In the genomic region with DNA sequence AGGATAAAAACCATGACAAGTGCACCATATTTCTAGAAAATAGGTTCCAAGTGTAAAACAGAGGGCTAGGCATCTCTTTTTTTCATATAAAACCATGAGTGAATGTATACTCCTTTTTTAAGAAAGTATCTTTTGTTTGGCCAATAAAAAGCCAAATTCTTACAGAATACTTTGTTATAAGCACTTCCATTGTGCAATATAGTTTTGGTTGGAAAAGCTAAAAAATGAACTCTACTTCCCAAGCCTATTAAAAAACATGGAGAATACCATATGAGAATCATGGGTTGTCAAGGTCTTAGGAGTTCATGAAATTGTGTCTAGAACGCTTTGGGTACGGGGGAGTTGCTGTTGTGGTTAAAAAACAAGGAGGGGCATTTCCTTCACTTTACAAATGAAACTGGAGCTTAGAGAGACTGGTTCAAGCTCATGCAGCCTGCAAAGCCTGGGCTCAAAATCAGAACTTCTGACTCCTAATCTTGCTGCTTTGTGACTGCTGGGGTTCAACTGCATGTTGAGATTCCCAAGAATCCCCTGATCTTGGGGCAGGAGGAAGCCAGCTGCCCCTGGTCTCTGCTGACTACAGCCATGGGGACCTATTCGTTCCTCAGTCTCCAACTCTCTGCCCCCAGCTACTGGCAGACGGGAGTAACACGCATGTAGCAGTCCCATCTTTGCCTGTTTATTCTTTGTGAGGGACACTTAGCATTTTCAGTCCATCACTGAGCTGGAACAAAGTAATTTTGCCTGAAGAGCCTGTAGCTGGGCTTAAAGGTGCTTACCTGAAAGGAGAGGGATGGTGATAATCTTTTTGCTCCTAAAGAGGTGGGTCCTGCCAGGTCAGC, we compare ENCODE assay signal across 12 cellular contexts.
DNase-seq lines count a peak whose midpoint lies in the region; ATAC-seq and TF ChIP-seq lines count a peak whose summit lies in the region.
"Had no signal": no experiment of that assay in that cellular context is flagged by ENCODE, and none has a peak within 500 bp of the region (broad histone marks: within the 10 kb centered on the region; RNA-seq: fewer than 3 reads in every experiment).

No MANE protein-coding gene starts in this region.

- no peaks in the 10 kb centered on the region for H3K4me1 ChIP-seq in PC-3 (ENCODE audit: insufficient read depth, low read length)
- peaks cover 0 to 23% (median 3%) of the 10 kb centered on the region in 9 donors for H3K4me1 ChIP-seq in heart right ventricle
- H3K4me1 ChIP-seq: ascending aorta had no signal

- H3K4me2 ChIP-seq in PC-3 (ENCODE audit: low read length), result no peak overlapping the region

- no peak overlapping the region for H2AFZ ChIP-seq in PC-3 (ENCODE audit: low read length)

- H3K9me3 ChIP-seq in PC-3 (ENCODE audit: low read length) (no peaks in the 10 kb centered on the region), heart right ventricle (no peaks in the 10 kb centered on the region)
- H3K9me3 ChIP-seq: ascending aorta, spleen had no signal

- no peaks in the 10 kb centered on the region for H3F3A ChIP-seq in PC-3 (ENCODE audit: low read length, unreplicated experiment)

- no peaks in the 10 kb centered on the region for H4K20me1 ChIP-seq in PC-3 (ENCODE audit: low read length)

- no peaks in the 10 kb centered on the region for H3K79me2 ChIP-seq in PC-3 (ENCODE audit: low read length)

- CTCF ChIA-PET in BJ (lab: Yijun Ruan, JAX) (interaction anchor here (0.6 to 1.8 kb wide), 10 partner anchors 11 to 326 kb away, joined by 3 to 5 read pairs (median 3); a partner anchor contains a TSS), PC-3 (lab: Charles Lee) (no interaction called here)

- intact Hi-C loops in PC-3 (cut with micrococcal nuclease) (no loop called here), heart right ventricle (cut with DNase I) (no loop called here)

- H3K27me3 ChIP-seq in BJ (ENCODE audit: control insufficient read depth, insufficient read depth, low read length), result no peaks in the 10 kb centered on the region; the same call in 1 of the 2 replicates
- no peaks in the 10 kb centered on the region for H3K27me3 ChIP-seq in PC-3 (ENCODE audit: low read length)
- no peaks in the 10 kb centered on the region for H3K27me3 ChIP-seq in heart right ventricle
- H3K27me3 ChIP-seq: ascending aorta, spleen had no signal

- ATAC-seq in PC-3 (no peak), HG02763 (IDR thresholded peaks at IDR 0.05; ENCODE audit: unreplicated experiment) (no peak), HG02759 (IDR thresholded peaks at IDR 0.05; ENCODE audit: unreplicated experiment) (no peak), heart right ventricle (no peak)
- ATAC-seq: stimulated activated memory B cell treated with anti-CD40 and anti-IgM and Interleukin-4, amounts not matched to agents 10 μg/mL and 1 μg/mL and 100 μg/mL, for 72 hours had no signal

- H3K9ac ChIP-seq in PC-3 (ENCODE audit: low read length), result no peak overlapping the region

- BruUV-seq in PC-3 (replicated peaks; lab: Mats Ljungman, UMichigan), result no TSS peak

- no peaks in the 10 kb centered on the region for H3K9me2 ChIP-seq in PC-3 (replicated peaks; ENCODE audit: low read length)

- TF ChIP-seq CTCF in BJ (IDR thresholded peaks at IDR 0.05; ENCODE audit: insufficient read depth, low read depth, low read length) (peak; percentile 31; the same call in 1 of the 2 replicates), GM12865 (IDR thresholded peaks at IDR 0.05; ENCODE audit: insufficient read depth, low read depth, low read length, missing control alignments) (peak; percentile 23), PC-3 (conservative IDR thresholded peaks at IDR 0.05; ENCODE audit: low read depth, low read length) (peak; percentile 26; the same call in 1 of the 2 replicates), fibroblast of pulmonary artery (IDR thresholded peaks at IDR 0.05; ENCODE audit: low read length, missing control alignments) (peak; percentile 30), heart right ventricle (IDR thresholded peaks at IDR 0.05) (no peak)

- DNase-seq in BJ (ENCODE audit: low read depth) (no peak), GM12865 (ENCODE audit: low read depth) (peak; percentile 53), PC-3 (no peak), fibroblast of pulmonary artery (ENCODE audit: low read depth) (no peak), HK-2 (ENCODE audit: unreplicated experiment) (no peak), heart right ventricle (no peak)
- DNase-seq: activated CD4-positive, alpha-beta T cell treated with anti-CD3 and anti-CD28 coated beads, Interleukin-2, amount 50 U/mL, for 4 hours; spleen had no signal

- 64 to 72% methylated on average over 5 of the region's 5 CpGs for WGBS in heart right ventricle, 2 donors

- H3K4me3 ChIP-seq in BJ (ENCODE audit: low read depth, low read length) (no peak overlapping the region), GM12865 (ENCODE audit: low read depth, low read length) (no peak overlapping the region), PC-3 (ENCODE audit: low read length) (no peak overlapping the region), fibroblast of pulmonary artery (replicated peaks; ENCODE audit: low read depth, low read length) (no peak overlapping the region), heart right ventricle (no peak overlapping the region)
- H3K4me3 ChIP-seq: ascending aorta, spleen had no signal

- no peak overlapping the region for H3K27ac ChIP-seq in PC-3 (ENCODE audit: low read length)
- no peak overlapping the region for H3K27ac ChIP-seq in heart right ventricle
- H3K27ac ChIP-seq: ascending aorta, spleen had no signal

- H3K36me3 ChIP-seq in BJ (ENCODE audit: control insufficient read depth, insufficient read depth, low read length) (no peaks in the 10 kb centered on the region), PC-3 (ENCODE audit: low read depth, low read length) (no peaks in the 10 kb centered on the region), heart right ventricle (no peaks in the 10 kb centered on the region)
- H3K36me3 ChIP-seq: ascending aorta, spleen had no signal

- POLR2A ChIA-PET in BJ (lab: Charles Lee), result no interaction called here
- POLR2A ChIA-PET in PC-3 (lab: Charles Lee; ENCODE audit: unreplicated experiment), result no interaction called here

Comparison
In these comparisons a context has a peak if more than half of its experiments do, and no peak if none do; other contexts are left out.
1. CTCF ChIP-seq: peak in BJ (single experiment), GM12865 (single experiment), PC-3 (single experiment) and fibroblast of pulmonary artery (single experiment); none in heart right ventricle (0 of 9).